ENCODE assay signal across 17 cellular contexts in genomic region chr16:59733321-59733720, GRCh38.
"Had no signal": no experiment of that assay in that cellular context is flagged by ENCODE, and none has a peak within 500 bp of the region (broad histone marks: within the 10 kb centered on the region; RNA-seq: fewer than 3 reads in every experiment).

No MANE protein-coding gene starts in this region.

- ATAC-seq: effector memory CD8-positive, alpha-beta T cell; left lung; lower lobe of right lung; stimulated activated naive B cell treated with anti-CD40 and anti-IgM and Interleukin-4, amounts not matched to agents 10 μg/mL and 1 μg/mL and 100 μg/mL, for 72 hours; stimulated activated naive CD8-positive, alpha-beta T cell treated with anti-CD3 and anti-CD28 coated beads, Interleukin-15, amount 100 ng/mL, for 72 hours had no signal

- H3K27ac Mint-ChIP-seq: dendritic cell treated with granulocyte-macrophage colony-stimulating factor and Interleukin-4, amounts not matched to agents 40 ng/mL and 50 ng/mL, for 4 days; effector memory CD8-positive, alpha-beta T cell; naive B cell; nephron; stimulated activated naive B cell treated with anti-CD40 and anti-IgM and Interleukin-4, amounts not matched to agents 10 μg/mL and 1 μg/mL and 100 μg/mL, for 72 hours; stimulated activated naive CD8-positive, alpha-beta T cell treated with anti-CD3 and anti-CD28 coated beads, Interleukin-15, amount 100 ng/mL, for 72 hours had no signal

- H3K4me1 Mint-ChIP-seq: naive B cell; nephron; stimulated activated naive B cell treated with anti-CD40 and anti-IgM and Interleukin-4, amounts not matched to agents 10 μg/mL and 1 μg/mL and 100 μg/mL, for 72 hours; stimulated activated naive CD8-positive, alpha-beta T cell treated with anti-CD3 and anti-CD28 coated beads, Interleukin-15, amount 100 ng/mL, for 72 hours had no signal

- DNase-seq: cerebellar nuclear complex; effector memory CD8-positive, alpha-beta T cell; esophagus squamous epithelium; foreskin fibroblast; left lung; lower lobe of right lung; mesenchymal stem cell; naive B cell; posterior cingulate gyrus; sigmoid colon; stimulated activated CD4-positive, alpha-beta T cell treated with anti-CD3 and anti-CD28 coated beads, Interleukin-2, amount 100 ng/mL, for 24 hours; stimulated activated CD4-positive, alpha-beta T cell treated with anti-CD3 and anti-CD28 coated beads, Interleukin-4, amount 100 ng/mL, for 4 hours; stimulated activated naive B cell treated with anti-CD40 and anti-IgM and Interleukin-4, amounts not matched to agents 10 μg/mL and 1 μg/mL and 100 μg/mL, for 72 hours; stimulated activated naive CD8-positive, alpha-beta T cell treated with anti-CD3 and anti-CD28 coated beads, Interleukin-15, amount 100 ng/mL, for 72 hours; transverse colon had no signal

- H3K4me3 Mint-ChIP-seq: dendritic cell treated with granulocyte-macrophage colony-stimulating factor and Interleukin-4, amounts not matched to agents 40 ng/mL and 50 ng/mL, for 4 days; effector memory CD8-positive, alpha-beta T cell; nephron; stimulated activated naive B cell treated with anti-CD40 and anti-IgM and Interleukin-4, amounts not matched to agents 10 μg/mL and 1 μg/mL and 100 μg/mL, for 72 hours; stimulated activated naive CD8-positive, alpha-beta T cell treated with anti-CD3 and anti-CD28 coated beads, Interleukin-15, amount 100 ng/mL, for 72 hours had no signal

- H3K36me3 Mint-ChIP-seq: naive B cell; stimulated activated naive B cell treated with anti-CD40 and anti-IgM and Interleukin-4, amounts not matched to agents 10 μg/mL and 1 μg/mL and 100 μg/mL, for 72 hours had no signal

- H3K27me3 Mint-ChIP-seq: dendritic cell treated with granulocyte-macrophage colony-stimulating factor and Interleukin-4, amounts not matched to agents 40 ng/mL and 50 ng/mL, for 4 days; effector memory CD8-positive, alpha-beta T cell; naive B cell; stimulated activated naive B cell treated with anti-CD40 and anti-IgM and Interleukin-4, amounts not matched to agents 10 μg/mL and 1 μg/mL and 100 μg/mL, for 72 hours; stimulated activated naive CD8-positive, alpha-beta T cell treated with anti-CD3 and anti-CD28 coated beads, Interleukin-15, amount 100 ng/mL, for 72 hours had no signal
